In the genomic region with DNA sequence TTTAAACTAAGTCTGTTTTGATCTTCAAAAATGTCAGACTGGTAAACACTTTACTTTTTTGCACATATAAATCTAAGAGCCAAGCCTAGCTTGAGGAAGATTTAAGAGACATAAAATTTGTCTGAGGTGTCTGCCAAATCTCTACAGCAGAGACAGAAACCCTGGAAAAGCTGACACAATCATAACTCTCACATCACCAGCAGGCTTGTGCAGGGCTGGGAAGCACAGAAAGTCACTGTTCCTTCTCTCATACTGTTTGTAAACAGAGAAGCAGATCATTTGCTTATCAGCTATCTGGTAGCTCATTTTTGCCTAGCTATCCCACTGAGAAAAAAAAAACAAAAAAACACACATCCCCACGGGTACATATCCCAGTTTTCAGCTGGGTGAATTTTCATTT, we compare ENCODE assay signal across 14 cellular contexts. TPM values are rescaled to one million over a fixed set of nuclear protein-coding genes. Genes with fewer than 3 reads are reported as not detected.
DNase-seq lines count a peak whose midpoint lies in the region; TF ChIP-seq lines count a peak whose summit lies in the region.
"Had no signal": no experiment of that assay in that cellular context is flagged by ENCODE, and none has a peak within 500 bp of the region (broad histone marks: within the 10 kb centered on the region; RNA-seq: fewer than 3 reads in every experiment).

No MANE protein-coding gene starts in this region.

- TF ChIP-seq EP300 in transverse colon (IDR thresholded peaks at IDR 0.05; ENCODE audit: low read depth): no peak

- TF ChIP-seq CTCF in fibroblast of the aortic adventitia (IDR thresholded peaks at IDR 0.05; ENCODE audit: insufficient read depth, low read length) (no peak), transverse colon (IDR thresholded peaks at IDR 0.05) (no peak)

- H3K27ac ChIP-seq in mesodermal cell (ENCODE audit: low read depth, low read length, severe bottlenecking) (peak overlapping the region; percentile 23), transverse colon (peak overlapping the region in 3 of 4 donors; percentile 4 to 34 (median 32))

- intact Hi-C loops in transverse colon (cut with DNase I; ENCODE audit: low total_unique reads): no loop called here

- no CpG with 5 or more reads among the region's 1 CpG for WGBS in mesodermal cell (ENCODE audit: insufficient coverage in 2 of 2), 2 experiments
- 44 to 56% methylated on average over 1 of the region's 1 CpG for WGBS in transverse colon (ENCODE audit: low coverage in 1 of 2), 2 donors

- H3K36me3 ChIP-seq in mesodermal cell (ENCODE audit: control insufficient read depth, insufficient read depth, low read length): no peaks in the 10 kb centered on the region
- no peaks in the 10 kb centered on the region for H3K36me3 ChIP-seq in transverse colon
- H3K36me3 ChIP-seq: thoracic aorta had no signal

- TF ChIP-seq POLR2A in transverse colon (IDR thresholded peaks at IDR 0.05): no peak

- H3K4me3 ChIP-seq in fibroblast of the aortic adventitia (ENCODE audit: low read depth, low read length): no peak overlapping the region
- no peak overlapping the region for H3K4me3 ChIP-seq in mesodermal cell (ENCODE audit: extremely low read depth, insufficient read depth, low read length, poor library complexity, severe bottlenecking)
- H3K4me3 ChIP-seq in transverse colon: no peak overlapping the region
- H3K4me3 ChIP-seq: thoracic aorta had no signal

- in situ Hi-C loops in transverse colon (cut with MboI; ENCODE audit: low pct_ligation_motif_present in 1 of 4, low pct_unique_long_range_greater_than_20kb in 1 of 4, low sequenced_read_pairs in 3 of 4): no loop called here

- no peaks in the 10 kb centered on the region for H3K27me3 ChIP-seq in transverse colon

- no peaks in the 10 kb centered on the region for H3K4me1 ChIP-seq in mesodermal cell (ENCODE audit: control insufficient read depth, insufficient read depth, low read length, poor library complexity, severe bottlenecking)
- H3K4me1 ChIP-seq in transverse colon: no peaks in the 10 kb centered on the region

- H3K9me3 ChIP-seq in mesodermal cell (ENCODE audit: control insufficient read depth, low read length): no peaks in the 10 kb centered on the region
- H3K9me3 ChIP-seq in transverse colon: no peaks in the 10 kb centered on the region
- H3K9me3 ChIP-seq: thoracic aorta had no signal

- peak; percentile 56 for DNase-seq in amniotic epithelial cell (ENCODE audit: low read depth)
- DNase-seq in fibroblast of the aortic adventitia (ENCODE audit: low read depth): peak; percentile 17
- DNase-seq in transverse colon: no peak
- no peak for DNase-seq in SIG-M5 (lab: John Stamatoyannopoulos, UW)
- no peak for DNase-seq in COR-L47 (lab: John Stamatoyannopoulos, UW)
- DNase-seq in NCI-H1694 treated with DMSO at 0.1 percent for 48 hours (lab: John Stamatoyannopoulos, UW): no peak
- DNase-seq: activated gamma-delta T cell; erythroblast; NCI-H187; NCI-H446 treated with DMSO at 0.1 percent for 48 hours; stimulated activated CD4-positive, alpha-beta T cell treated with anti-CD3 and anti-CD28 coated beads, Interleukin-2, amount 100 ng/mL, for 48 hours; T-helper 9 cell had no signal

RNA-seq across cellular contexts. Expression of a gene that starts 7.0 kb away (rescaled TPM):
- total RNA-seq in fibroblast of the aortic adventitia (ENCODE audit: low replicate concordance) (13.2 and 16.5 TPM in 2 replicates), transverse colon (10 to 100 TPM in 1 of 4 donors, 1 to 10 TPM in 3; 1.5 to 10.4 (median 4.6) TPM)
- 10.5 TPM for polyA plus RNA-seq in mesodermal cell (2013, experiment 1 of 2)
- polyA plus RNA-seq in mesodermal cell (2013, experiment 2 of 2): 12.0 TPM

Comparison
In these comparisons a context has a peak if more than half of its experiments do, and no peak if none do; other contexts are left out.
1. DNase-seq: peak in amniotic epithelial cell (single experiment) and fibroblast of the aortic adventitia (single experiment); none in transverse colon (single experiment), SIG-M5 (single experiment), COR-L47 (single experiment) and NCI-H1694 treated with DMSO at 0.1 percent for 48 hours (single experiment).